7 cellular contexts compared by ENCODE assay signal in the genomic region with DNA sequence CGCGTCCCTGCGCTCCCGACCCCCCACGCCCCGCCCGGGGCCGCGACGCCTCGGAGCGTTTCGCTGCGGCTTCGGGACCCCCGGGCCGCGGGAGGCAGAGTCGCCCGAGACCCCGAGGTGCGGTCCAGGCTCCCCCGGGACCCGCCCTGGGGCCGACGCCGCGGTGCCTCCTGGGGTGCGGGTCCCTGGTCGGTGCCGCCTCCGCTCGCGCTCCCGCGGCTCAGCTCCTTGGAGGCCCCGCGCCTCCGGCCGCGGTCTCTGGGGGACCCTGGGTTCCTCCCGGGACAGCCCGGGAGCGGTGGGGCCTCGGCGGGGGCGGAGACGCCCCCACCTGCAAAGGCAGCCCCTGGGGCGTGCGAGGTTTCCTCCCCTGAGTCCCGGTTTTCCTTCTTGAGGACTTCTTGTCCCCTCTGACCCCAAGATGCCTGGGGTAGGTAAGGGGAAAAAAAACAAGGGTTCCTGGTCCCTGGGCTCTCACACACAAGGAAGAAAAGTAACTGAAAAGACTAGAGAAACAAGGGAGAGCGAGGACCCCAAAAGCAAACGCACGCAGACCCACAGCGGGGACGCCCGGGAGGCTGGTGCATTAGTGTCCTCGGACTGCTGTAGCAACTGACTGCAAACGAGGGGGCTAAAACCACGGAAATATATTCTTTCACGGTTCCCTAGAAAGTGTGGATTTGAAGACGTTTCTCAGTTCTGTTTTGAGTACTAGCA. TPM values are rescaled to one million over a fixed set of nuclear protein-coding genes. Genes with fewer than 3 reads are reported as not detected.
A peak's percentile ranks its signal among the peaks of the same experiment; 100 is the strongest.
DNase-seq lines count a peak whose midpoint lies in the region; ATAC-seq and TF ChIP-seq lines count a peak whose summit lies in the region.

No MANE protein-coding gene starts in this region.

- peaks cover 3% of the 10 kb centered on the region for H3K36me3 ChIP-seq in brain microvascular endothelial cell (replicated peaks)
- H3K36me3 ChIP-seq in vagina, result peaks cover 0 to 11% of the 10 kb centered on the region in 2 donors

- peak overlapping the region; percentile 73 for H3K4me3 Mint-ChIP-seq in memory B cell

- DNase-seq in brain microvascular endothelial cell, result no peak
- DNase-seq in memory B cell (ENCODE audit: low spot score in 2 of 2), result peak in 1 of 2 donors; percentile 38
- no peak for DNase-seq in vagina (ENCODE audit: extremely low spot score in 2 of 2)
- no peak for DNase-seq in HPDE6-E6E7 (ENCODE audit: extremely low spot score)
- no peak for DNase-seq in NCI-H1694 treated with DMSO at 0.1 percent for 48 hours (lab: John Stamatoyannopoulos, UW)

- H3K9me3 Mint-ChIP-seq in memory B cell, result no peaks in the 10 kb centered on the region

- in situ Hi-C loops in brain microvascular endothelial cell (cut with HindIII; ENCODE audit: low pct_ligation_motif_present, low sequenced_read_pairs), result no loop called here

- peaks cover 11% of the 10 kb centered on the region for H3K4me1 Mint-ChIP-seq in memory B cell

- H3K4me3 ChIP-seq in brain microvascular endothelial cell (ENCODE audit: low read depth, low read length) (peak overlapping the region; percentile 76), vagina (peak overlapping the region; percentile 82 to 93)

- TF ChIP-seq POLR2A in vagina (IDR thresholded peaks at IDR 0.05), result no peak

- no peaks in the 10 kb centered on the region for H3K27me3 ChIP-seq in brain microvascular endothelial cell (replicated peaks)
- no peaks in the 10 kb centered on the region for H3K27me3 ChIP-seq in vagina

- H3K4me1 ChIP-seq in vagina, result peaks cover 14% of the 10 kb centered on the region

- no peaks in the 10 kb centered on the region for H3K9me3 ChIP-seq in vagina

- H3K36me3 Mint-ChIP-seq in memory B cell, result peaks cover 13% of the 10 kb centered on the region

- H3K27ac Mint-ChIP-seq in memory B cell, result no peak overlapping the region

- no peaks in the 10 kb centered on the region for H3K27me3 Mint-ChIP-seq in memory B cell

- H3K27ac ChIP-seq in brain microvascular endothelial cell (no peak overlapping the region), vagina (peak overlapping the region; percentile 62)

- no peak for TF ChIP-seq CTCF in brain microvascular endothelial cell (IDR thresholded peaks at IDR 0.05; ENCODE audit: low read depth, low read length, missing control alignments)
- no peak for TF ChIP-seq CTCF in vagina (IDR thresholded peaks at IDR 0.05)

- ATAC-seq in GM18502 (IDR thresholded peaks at IDR 0.05; ENCODE audit: poor library complexity, unreplicated experiment) (peak; percentile 27), HG03469 (IDR thresholded peaks at IDR 0.05; ENCODE audit: unreplicated experiment) (peak; percentile 7), memory B cell (ENCODE audit: low read depth) (no peak)

- intact Hi-C loops in vagina (cut with DNase I), result no loop called here

RNA-seq across cellular contexts. Expression of gene ZNF555, which starts 0.7 kb away (rescaled TPM):
- 3.7 TPM for total RNA-seq in vagina

RNA-seq across cellular contexts. Expression of gene ZNF554, which starts 22.3 kb away (rescaled TPM):
- 6.9 TPM for total RNA-seq in vagina

RNA-seq across cellular contexts. Expression of gene ZNF556, which starts 25.1 kb away (rescaled TPM):
- not detected for total RNA-seq in vagina

RNA-seq across cellular contexts. Expression of gene THOP1, which starts 56.7 kb away (rescaled TPM):
- 28.5 TPM for total RNA-seq in vagina

RNA-seq across cellular contexts. Expression of gene ZNF57, which starts 58.7 kb away (rescaled TPM):
- 7.4 TPM for total RNA-seq in vagina
